ENCODE assay signal across 1 cellular context in the genomic region with DNA sequence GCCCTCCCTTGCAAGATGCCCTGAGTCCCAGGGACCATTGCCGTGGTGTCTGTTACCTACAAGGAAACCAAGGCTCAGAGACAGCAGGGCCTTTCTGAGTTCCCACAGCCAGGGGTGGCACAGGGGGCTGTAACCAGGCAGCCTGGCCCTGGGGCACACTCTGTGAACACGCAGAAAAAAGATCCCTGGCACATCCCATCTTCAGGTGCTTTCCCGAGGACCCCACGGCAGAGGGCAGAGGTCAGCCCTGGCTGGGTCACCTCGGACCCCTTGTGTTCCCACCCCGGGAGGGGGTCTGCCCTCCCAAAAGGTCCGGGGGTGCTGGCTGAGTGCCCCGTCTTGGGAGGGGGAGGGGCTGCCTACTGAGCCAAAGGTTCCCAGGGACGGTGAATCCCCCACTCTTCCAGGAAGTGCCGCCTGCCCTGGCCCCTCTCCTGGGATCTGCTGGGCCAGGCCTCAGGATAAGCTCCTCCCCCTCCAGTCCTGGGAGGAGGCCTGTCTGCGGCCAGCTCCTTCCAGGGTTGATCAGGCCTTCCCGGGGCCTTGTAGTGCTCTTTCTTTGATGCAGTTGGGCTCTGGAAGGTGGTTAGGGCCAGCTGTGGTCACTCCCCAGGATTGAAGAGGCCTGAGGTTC.
TF ChIP-seq lines count a peak whose summit lies in the region.

No MANE protein-coding gene starts in this region.

TF ChIP-seq in GM23338, 12 proteins besides CTCF, POLR2A, EP300 and RAD21 (continued from another document):
- TF ChIP-seq, protein P1, sequence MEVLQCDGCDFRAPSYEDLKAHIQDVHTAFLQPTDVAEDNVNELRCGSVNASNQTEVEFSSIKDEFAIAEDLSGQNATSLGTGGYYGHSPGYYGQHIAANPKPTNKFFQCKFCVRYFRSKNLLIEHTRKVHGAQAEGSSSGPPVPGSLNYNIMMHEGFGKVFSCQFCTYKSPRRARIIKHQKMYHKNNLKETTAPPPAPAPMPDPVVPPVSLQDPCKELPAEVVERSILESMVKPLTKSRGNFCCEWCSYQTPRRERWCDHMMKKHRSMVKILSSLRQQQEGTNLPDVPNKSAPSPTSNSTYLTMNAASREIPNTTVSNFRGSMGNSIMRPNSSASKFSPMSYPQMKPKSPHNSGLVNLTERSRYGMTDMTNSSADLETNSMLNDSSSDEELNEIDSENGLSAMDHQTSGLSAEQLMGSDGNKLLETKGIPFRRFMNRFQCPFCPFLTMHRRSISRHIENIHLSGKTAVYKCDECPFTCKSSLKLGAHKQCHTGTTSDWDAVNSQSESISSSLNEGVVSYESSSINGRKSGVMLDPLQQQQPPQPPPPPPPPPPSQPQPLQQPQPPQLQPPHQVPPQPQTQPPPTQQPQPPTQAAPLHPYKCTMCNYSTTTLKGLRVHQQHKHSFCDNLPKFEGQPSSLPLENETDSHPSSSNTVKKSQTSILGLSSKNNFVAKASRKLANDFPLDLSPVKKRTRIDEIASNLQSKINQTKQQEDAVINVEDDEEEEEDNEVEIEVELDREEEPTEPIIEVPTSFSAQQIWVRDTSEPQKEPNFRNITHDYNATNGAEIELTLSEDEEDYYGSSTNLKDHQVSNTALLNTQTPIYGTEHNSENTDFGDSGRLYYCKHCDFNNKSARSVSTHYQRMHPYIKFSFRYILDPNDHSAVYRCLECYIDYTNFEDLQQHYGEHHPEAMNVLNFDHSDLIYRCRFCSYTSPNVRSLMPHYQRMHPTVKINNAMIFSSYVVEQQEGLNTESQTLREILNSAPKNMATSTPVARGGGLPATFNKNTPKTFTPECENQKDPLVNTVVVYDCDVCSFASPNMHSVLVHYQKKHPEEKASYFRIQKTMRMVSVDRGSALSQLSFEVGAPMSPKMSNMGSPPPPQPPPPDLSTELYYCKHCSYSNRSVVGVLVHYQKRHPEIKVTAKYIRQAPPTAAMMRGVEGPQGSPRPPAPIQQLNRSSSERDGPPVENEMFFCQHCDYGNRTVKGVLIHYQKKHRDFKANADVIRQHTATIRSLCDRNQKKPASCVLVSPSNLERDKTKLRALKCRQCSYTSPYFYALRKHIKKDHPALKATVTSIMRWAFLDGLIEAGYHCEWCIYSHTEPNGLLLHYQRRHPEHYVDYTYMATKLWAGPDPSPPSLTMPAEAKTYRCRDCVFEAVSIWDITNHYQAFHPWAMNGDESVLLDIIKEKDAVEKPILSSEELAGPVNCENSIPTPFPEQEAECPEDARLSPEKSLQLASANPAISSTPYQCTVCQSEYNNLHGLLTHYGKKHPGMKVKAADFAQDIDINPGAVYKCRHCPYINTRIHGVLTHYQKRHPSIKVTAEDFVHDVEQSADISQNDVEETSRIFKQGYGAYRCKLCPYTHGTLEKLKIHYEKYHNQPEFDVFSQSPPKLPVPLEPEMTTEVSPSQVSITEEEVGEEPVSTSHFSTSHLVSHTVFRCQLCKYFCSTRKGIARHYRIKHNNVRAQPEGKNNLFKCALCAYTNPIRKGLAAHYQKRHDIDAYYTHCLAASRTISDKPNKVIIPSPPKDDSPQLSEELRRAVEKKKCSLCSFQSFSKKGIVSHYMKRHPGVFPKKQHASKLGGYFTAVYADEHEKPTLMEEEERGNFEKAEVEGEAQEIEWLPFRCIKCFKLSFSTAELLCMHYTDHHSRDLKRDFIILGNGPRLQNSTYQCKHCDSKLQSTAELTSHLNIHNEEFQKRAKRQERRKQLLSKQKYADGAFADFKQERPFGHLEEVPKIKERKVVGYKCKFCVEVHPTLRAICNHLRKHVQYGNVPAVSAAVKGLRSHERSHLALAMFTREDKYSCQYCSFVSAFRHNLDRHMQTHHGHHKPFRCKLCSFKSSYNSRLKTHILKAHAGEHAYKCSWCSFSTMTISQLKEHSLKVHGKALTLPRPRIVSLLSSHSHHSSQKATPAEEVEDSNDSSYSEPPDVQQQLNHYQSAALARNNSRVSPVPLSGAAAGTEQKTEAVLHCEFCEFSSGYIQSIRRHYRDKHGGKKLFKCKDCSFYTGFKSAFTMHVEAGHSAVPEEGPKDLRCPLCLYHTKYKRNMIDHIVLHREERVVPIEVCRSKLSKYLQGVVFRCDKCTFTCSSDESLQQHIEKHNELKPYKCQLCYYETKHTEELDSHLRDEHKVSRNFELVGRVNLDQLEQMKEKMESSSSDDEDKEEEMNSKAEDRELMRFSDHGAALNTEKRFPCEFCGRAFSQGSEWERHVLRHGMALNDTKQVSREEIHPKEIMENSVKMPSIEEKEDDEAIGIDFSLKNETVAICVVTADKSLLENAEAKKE (CRISPR knock-in tag; IDR thresholded peaks at IDR 0.05): no peak
TF ChIP-seq in GM23338: peak in this region for 0.
